Comparison of ENCODE assay signal across 9 cellular contexts in genomic region chr6:5905431-5906339, GRCh38.
DNase-seq lines count a peak whose midpoint lies in the region; ATAC-seq and TF ChIP-seq lines count a peak whose summit lies in the region.
"Had no signal": no experiment of that assay in that cellular context is flagged by ENCODE, and none has a peak within 500 bp of the region (broad histone marks: within the 10 kb centered on the region; RNA-seq: fewer than 3 reads in every experiment).

No MANE protein-coding gene starts in this region.

- no peak overlapping the region for H3K4me3 ChIP-seq in MG63
- H3K4me3 ChIP-seq in epithelial cell of esophagus (ENCODE audit: low read length), result no peak overlapping the region

- no peaks in the 10 kb centered on the region for H3K27me3 ChIP-seq in MG63

- no peaks in the 10 kb centered on the region for H3K36me3 ChIP-seq in MG63

- H3K9me3 ChIP-seq in MG63, result no peaks in the 10 kb centered on the region

- no peak for ATAC-seq in GM18867 (IDR thresholded peaks at IDR 0.05; ENCODE audit: unreplicated experiment)
- no peak for ATAC-seq in HG02938 (IDR thresholded peaks at IDR 0.05; ENCODE audit: unreplicated experiment)
- no peak for ATAC-seq in GM21529 (IDR thresholded peaks at IDR 0.05; ENCODE audit: unreplicated experiment)

- TF ChIP-seq CTCF in epithelial cell of esophagus (IDR thresholded peaks at IDR 0.05; ENCODE audit: insufficient read depth, low read depth, low read length, missing control alignments), result no peak

- peak; percentile 80 for DNase-seq in A172 (ENCODE audit: low spot score)
- peak; percentile 97 for DNase-seq in MG63
- peak; percentile 62 for DNase-seq in epithelial cell of esophagus (ENCODE audit: low read depth)
- peak; percentile 98 for DNase-seq in myocyte (ENCODE audit: low read depth)
- no peak for DNase-seq in stimulated activated naive CD4-positive, alpha-beta T cell (lab: John Stamatoyannopoulos, UW)
- DNase-seq: NK-92 treated with Interleukin-12 subunit alpha and Interleukin-12 subunit beta, amount 100 ng/mL, for 24 hours had no signal

Comparison
In these comparisons a context has a peak if more than half of its experiments do, and no peak if none do; other contexts are left out.
1. DNase-seq: peak in A172 (single experiment), MG63 (single experiment), epithelial cell of esophagus (single experiment) and myocyte (single experiment); none in stimulated activated naive CD4-positive, alpha-beta T cell (0 of 6).